Comparison of ENCODE assay signal across 16 cellular contexts in the genomic region with DNA sequence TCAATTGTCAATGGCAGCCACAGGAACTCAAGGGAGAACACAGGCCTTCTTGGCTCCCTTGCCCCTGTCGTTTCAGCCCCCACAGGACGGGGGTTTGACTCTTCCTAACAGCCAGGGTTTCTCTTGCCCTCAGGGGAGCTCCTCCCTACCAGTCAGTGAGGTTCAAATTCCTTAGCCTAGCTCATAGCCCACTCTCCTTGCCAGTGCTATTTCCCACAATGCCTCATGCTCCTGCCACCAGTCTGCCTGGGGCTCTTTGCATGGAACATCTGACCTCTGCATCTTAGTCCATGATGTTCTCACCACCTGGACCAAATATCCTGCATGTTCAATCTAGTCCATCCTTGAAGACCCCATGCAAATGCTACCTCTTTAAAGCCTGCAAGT.
DNase-seq lines count a peak whose midpoint lies in the region; ATAC-seq and TF ChIP-seq lines count a peak whose summit lies in the region.
"Had no signal": no experiment of that assay in that cellular context is flagged by ENCODE, and none has a peak within 500 bp of the region (broad histone marks: within the 10 kb centered on the region; RNA-seq: fewer than 3 reads in every experiment).

No MANE protein-coding gene starts in this region.

- no peaks in the 10 kb centered on the region for H3K9me3 ChIP-seq in RWPE2 (ENCODE audit: severe bottlenecking)
- H3K9me3 ChIP-seq in esophagus squamous epithelium = no peaks in the 10 kb centered on the region
- no peaks in the 10 kb centered on the region for H3K9me3 ChIP-seq in gastrocnemius medialis

- TF ChIP-seq CTCF in Calu3 (IDR thresholded peaks at IDR 0.05; ENCODE audit: unreplicated experiment) (no peak), RWPE2 (IDR thresholded peaks at IDR 0.05; ENCODE audit: poor library complexity, severe bottlenecking) (no peak), esophagus squamous epithelium (IDR thresholded peaks at IDR 0.05) (no peak), gastrocnemius medialis (IDR thresholded peaks at IDR 0.05 in 4 of 5, conservative IDR thresholded peaks at IDR 0.05 in 1 of 5) (no peak)

- no peaks in the 10 kb centered on the region for H3K27me3 ChIP-seq in RWPE2 (ENCODE audit: insufficient read depth, poor library complexity, severe bottlenecking)
- no peaks in the 10 kb centered on the region for H3K27me3 ChIP-seq in esophagus squamous epithelium
- no peaks in the 10 kb centered on the region for H3K27me3 ChIP-seq in gastrocnemius medialis

- H3K36me3 ChIP-seq in RWPE2 (ENCODE audit: low read depth) (peaks cover 5% of the 10 kb centered on the region; the same call in 1 of the 2 replicates), esophagus squamous epithelium (no peaks in the 10 kb centered on the region), gastrocnemius medialis (no peaks in the 10 kb centered on the region)

- peak; percentile 7; the same call in 2 of the 3 replicates for ATAC-seq in RWPE2 (ENCODE audit: low read depth)
- ATAC-seq in gastrocnemius medialis = no peak
- ATAC-seq in stimulated activated effector memory CD8-positive, alpha-beta T cell treated with anti-CD3 and anti-CD28 coated beads, Interleukin-12 subunit alpha, Interleukin-12 subunit beta, amount 100 ng/mL, for 72 hours = no peak
- ATAC-seq: activated naive CD4-positive, alpha-beta T cell treated with anti-CD3 and anti-CD28 coated beads, Interleukin-2, amount 50 U/mL, for 72 hours; naive thymus-derived CD4-positive, alpha-beta T cell had no signal

- intact Hi-C loops in Calu3 (cut with micrococcal nuclease; ENCODE audit: unreplicated experiment) = loop anchor here (5.0 kb wide), 1 partner anchor 37 kb away; no protein-coding TSS in a partner anchor
- intact Hi-C loops in esophagus squamous epithelium (cut with DNase I) = no loop called here
- intact Hi-C loops in gastrocnemius medialis (cut with DNase I; ENCODE audit: low total_unique reads) = loop anchor here (2.0 kb wide), 1 partner anchor 76 kb away; no protein-coding TSS in a partner anchor

- BruUV-seq in Calu3 (replicated peaks; lab: Mats Ljungman, UMichigan) = no TSS peak

- H3K4me1 ChIP-seq in RWPE2 (ENCODE audit: insufficient read depth, poor library complexity, severe bottlenecking) = peaks cover 69% of the 10 kb centered on the region
- peaks cover 20 to 64% (median 20%) of the 10 kb centered on the region in 3 donors for H3K4me1 ChIP-seq in esophagus squamous epithelium
- peaks cover 46 to 50% of the 10 kb centered on the region in 2 donors for H3K4me1 ChIP-seq in gastrocnemius medialis

- DNase-seq in Calu3 (no peak), RWPE2 (ENCODE audit: low spot score) (no peak), esophagus squamous epithelium (lab: John Stamatoyannopoulos, UW) (no peak), gastrocnemius medialis (no peak), DMS 273 treated with DMSO at 0.1 percent for 48 hours (lab: John Stamatoyannopoulos, UW) (no peak), NCI-H187 treated with DMSO at 0.1 percent for 48 hours (lab: John Stamatoyannopoulos, UW) (no peak)
- DNase-seq in stimulated activated CD4-positive, alpha-beta T cell treated with anti-CD3 and anti-CD28 coated beads, Interleukin-2, amount 100 ng/mL, for 24 hours = no peak
- DNase-seq in stimulated activated effector memory CD8-positive, alpha-beta T cell treated with anti-CD3 and anti-CD28 coated beads, Interleukin-12 subunit alpha, Interleukin-12 subunit beta, amount 100 ng/mL, for 72 hours (ENCODE audit: low spot score in 2 of 2) = no peak
- DNase-seq: activated CD4-positive, alpha-beta T cell treated with anti-CD3 and anti-CD28 coated beads, Interleukin-2, amount 50 U/mL, for 48 hours; effector CD8-positive, alpha-beta T cell; naive thymus-derived CD4-positive, alpha-beta T cell; NCI-H526; stimulated activated naive CD4-positive, alpha-beta T cell; SW 1271 had no signal

- TF ChIP-seq POLR2A in esophagus squamous epithelium (IDR thresholded peaks at IDR 0.05) = no peak
- no peak for TF ChIP-seq POLR2A in gastrocnemius medialis (IDR thresholded peaks at IDR 0.05)

- peaks cover 52% of the 10 kb centered on the region for H3K36me3 Mint-ChIP-seq in Calu3 (ENCODE audit: insufficient read depth, unreplicated experiment)
- no peaks in the 10 kb centered on the region for H3K36me3 Mint-ChIP-seq in stimulated activated effector memory CD8-positive, alpha-beta T cell treated with anti-CD3 and anti-CD28 coated beads, Interleukin-12 subunit alpha, Interleukin-12 subunit beta, amount 100 ng/mL, for 72 hours
- H3K36me3 Mint-ChIP-seq: activated naive CD4-positive, alpha-beta T cell treated with anti-CD3 and anti-CD28 coated beads, Interleukin-2, amount 50 U/mL, for 72 hours had no signal

- in situ Hi-C loops in gastrocnemius medialis (cut with MboI; ENCODE audit: low sequenced_read_pairs in 4 of 4) = no loop called here

- CTCF ChIA-PET in Calu3 (lab: Charles Lee) = interaction anchor here (1.5 kb wide), 1 partner anchor 11 kb away, joined by 9 read pairs; no protein-coding TSS in a partner anchor

- H3K27me3 Mint-ChIP-seq in Calu3 (ENCODE audit: unreplicated experiment) = no peaks in the 10 kb centered on the region

- WGBS in esophagus squamous epithelium, 2 donors = 50 to 75% methylated on average over 2 of the region's 2 CpGs

- H3K27ac ChIP-seq in RWPE2 (ENCODE audit: poor library complexity, severe bottlenecking) (peak overlapping the region; percentile 98), esophagus squamous epithelium (peak overlapping the region in 3 of 4 donors; percentile 74 to 79 (median 74)), gastrocnemius medialis (peak overlapping the region; percentile 69 to 78 (median 76))

- no peak overlapping the region for H3K4me3 Mint-ChIP-seq in Calu3 (ENCODE audit: low read depth, unreplicated experiment)
- no peak overlapping the region for H3K4me3 Mint-ChIP-seq in stimulated activated effector memory CD8-positive, alpha-beta T cell treated with anti-CD3 and anti-CD28 coated beads, Interleukin-12 subunit alpha, Interleukin-12 subunit beta, amount 100 ng/mL, for 72 hours
- H3K4me3 Mint-ChIP-seq: CD14-positive monocyte; naive thymus-derived CD4-positive, alpha-beta T cell had no signal

- no peaks in the 10 kb centered on the region for H3K9me3 Mint-ChIP-seq in Calu3 (ENCODE audit: low read depth, unreplicated experiment)
- H3K9me3 Mint-ChIP-seq in stimulated activated effector memory CD8-positive, alpha-beta T cell treated with anti-CD3 and anti-CD28 coated beads, Interleukin-12 subunit alpha, Interleukin-12 subunit beta, amount 100 ng/mL, for 72 hours = no peaks in the 10 kb centered on the region
- H3K9me3 Mint-ChIP-seq: activated naive CD4-positive, alpha-beta T cell treated with anti-CD3 and anti-CD28 coated beads, Interleukin-2, amount 50 U/mL, for 72 hours; CD14-positive monocyte had no signal

- H3K4me1 Mint-ChIP-seq in Calu3 (ENCODE audit: low read depth, unreplicated experiment) = peaks cover 80% of the 10 kb centered on the region
- H3K4me1 Mint-ChIP-seq in stimulated activated effector memory CD8-positive, alpha-beta T cell treated with anti-CD3 and anti-CD28 coated beads, Interleukin-12 subunit alpha, Interleukin-12 subunit beta, amount 100 ng/mL, for 72 hours = peaks cover 24% of the 10 kb centered on the region

- H3K4me3 ChIP-seq in RWPE2 (ENCODE audit: severe bottlenecking) (no peak overlapping the region), esophagus squamous epithelium (no peak overlapping the region), gastrocnemius medialis (peak overlapping the region in 1 of 4 donors; percentile 21)

- H3K27ac Mint-ChIP-seq in Calu3 (ENCODE audit: unreplicated experiment) = peak overlapping the region; percentile 57
- no peak overlapping the region for H3K27ac Mint-ChIP-seq in stimulated activated effector memory CD8-positive, alpha-beta T cell treated with anti-CD3 and anti-CD28 coated beads, Interleukin-12 subunit alpha, Interleukin-12 subunit beta, amount 100 ng/mL, for 72 hours
- H3K27ac Mint-ChIP-seq: activated naive CD4-positive, alpha-beta T cell treated with anti-CD3 and anti-CD28 coated beads, Interleukin-2, amount 50 U/mL, for 72 hours had no signal
